In the genomic region with DNA sequence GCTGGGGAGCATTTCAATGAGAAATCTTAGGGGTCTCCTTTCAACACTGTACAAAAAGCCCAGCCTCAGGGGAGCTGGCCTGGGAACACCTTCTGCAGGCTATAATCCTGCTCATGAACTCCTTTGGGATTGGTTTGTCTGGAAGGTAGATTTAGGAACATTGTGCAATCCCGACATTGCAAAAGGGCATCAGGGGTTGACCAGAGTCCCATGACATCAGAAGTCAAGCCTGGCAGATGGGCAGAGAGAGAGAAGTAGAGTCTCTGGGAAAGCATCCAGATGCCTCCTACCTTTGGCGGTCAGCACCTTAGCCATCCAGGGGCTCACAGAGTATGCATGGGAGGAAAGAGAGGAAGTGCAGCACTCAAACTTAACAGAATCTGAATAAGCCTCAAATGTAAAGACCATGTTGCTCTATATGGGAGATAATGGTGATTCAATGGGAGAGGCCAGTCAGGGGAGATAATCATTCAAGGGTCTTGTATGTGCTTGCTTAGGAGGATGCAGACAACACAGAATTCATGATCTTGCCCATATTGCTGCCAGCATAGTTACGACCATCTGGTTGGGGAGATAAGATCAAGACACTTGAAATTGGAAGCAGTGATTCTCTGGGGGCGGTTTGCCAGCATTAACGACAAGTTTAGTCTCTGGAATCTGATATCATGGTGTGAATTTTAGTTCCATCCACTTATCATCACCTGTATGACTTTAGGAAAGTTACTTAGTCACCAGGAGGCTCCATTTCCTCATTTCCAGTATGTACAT, we compare ENCODE assay signal across 26 cellular contexts. TPM values are rescaled to one million over a fixed set of nuclear protein-coding genes. Genes with fewer than 3 reads are reported as not detected.
DNase-seq lines count a peak whose midpoint lies in the region; ATAC-seq and TF ChIP-seq lines count a peak whose summit lies in the region.
"Had no signal": no experiment of that assay in that cellular context is flagged by ENCODE, and none has a peak within 500 bp of the region (broad histone marks: within the 10 kb centered on the region; RNA-seq: fewer than 3 reads in every experiment).

No MANE protein-coding gene starts in this region.

- H3K27me3 ChIP-seq in heart right ventricle (no peaks in the 10 kb centered on the region), liver (ENCODE audit: control insufficient read depth in 4 of 4, insufficient read depth in 4 of 4, low read length in 3 of 4) (no peaks in the 10 kb centered on the region)
- H3K27me3 ChIP-seq: BE2C, thyroid gland had no signal

- H3K36me3 ChIP-seq in heart right ventricle, result no peaks in the 10 kb centered on the region
- no peaks in the 10 kb centered on the region for H3K36me3 ChIP-seq in liver (ENCODE audit: control insufficient read depth in 4 of 4, insufficient read depth in 3 of 4, low read depth in 1 of 4, low read length in 3 of 4)
- H3K36me3 ChIP-seq: BE2C, thyroid gland had no signal

- peak; percentile 63 to 71 for TF ChIP-seq RAD21 in liver (IDR thresholded peaks at IDR 0.05)

- ATAC-seq in heart right ventricle (no peak), left cardiac atrium (no peak), GM19455 (IDR thresholded peaks at IDR 0.05; ENCODE audit: unreplicated experiment) (no peak), GM19467 (IDR thresholded peaks at IDR 0.05; ENCODE audit: unreplicated experiment) (no peak)
- ATAC-seq: activated CD8-positive, alpha-beta memory T cell treated with anti-CD3 and anti-CD28 coated beads, Interleukin-2, amount 10 ng/mL, durations not matched to agents 7 days and 5 days had no signal

- peak overlapping the region in 9 of 10 donors; percentile 11 to 68 (median 53) for H3K27ac ChIP-seq in heart right ventricle
- peak overlapping the region; percentile 19 to 35 for H3K27ac ChIP-seq in liver (ENCODE audit: low read depth in 1 of 2, low read length in 2 of 2)
- H3K27ac ChIP-seq: HL-60, thyroid gland had no signal

- TF ChIP-seq CTCF in heart right ventricle (IDR thresholded peaks at IDR 0.05), result no peak
- TF ChIP-seq CTCF in liver (IDR thresholded peaks at IDR 0.05; ENCODE audit: low read depth, low read length, missing input control), result no peak

- H3K4me3 ChIP-seq in heart right ventricle (no peak overlapping the region), liver (ENCODE audit: low read depth in 1 of 3, low read length in 3 of 3) (no peak overlapping the region)
- H3K4me3 ChIP-seq: thyroid gland had no signal

- DNase-seq in heart right ventricle (no peak), left cardiac atrium (no peak), SK-N-DZ (ENCODE audit: low spot score) (peak; percentile 89), NOMO-1 (lab: John Stamatoyannopoulos, UW; ENCODE audit: unreplicated experiment in 2 of 2) (no peak)
- no peak for DNase-seq in stimulated activated naive CD4-positive, alpha-beta T cell (lab: John Stamatoyannopoulos, UW)
- DNase-seq: activated CD4-positive, alpha-beta T cell treated with anti-CD3 and anti-CD28 coated beads, Interleukin-2, amount 10 ng/mL, durations not matched to agents 7 days and 5 days; activated CD8-positive, alpha-beta memory T cell treated with anti-CD3 and anti-CD28 coated beads, Interleukin-2, amount 10 ng/mL, durations not matched to agents 7 days and 5 days; aorta; BE2C; Caco-2; central memory CD4-positive, alpha-beta T cell; dermis blood vessel endothelial cell; GOT3; head of caudate nucleus; NCI-H1417 treated with DMSO at 0.1 percent for 48 hours; SHP77; small intestine; stimulated activated CD4-positive, alpha-beta T cell treated with anti-CD3 and anti-CD28 coated beads, Interleukin-2, amount 100 ng/mL, for 48 hours; stimulated activated naive CD4-positive, alpha-beta T cell treated with Interleukin-2 at 50 U/mL for 16 hours; T-helper 1 cell; thyroid gland had no signal

- WGBS in heart right ventricle, 2 donors, result 65 to 68% methylated on average over 5 of the region's 5 CpGs
- 60% methylated on average over 5 of the region's 5 CpGs for WGBS in liver

- peaks cover 0 to 34% (median 13%) of the 10 kb centered on the region in 9 donors for H3K4me1 ChIP-seq in heart right ventricle
- peaks cover 6 to 17% (median 13%) of the 10 kb centered on the region in 4 donors for H3K4me1 ChIP-seq in liver (ENCODE audit: control insufficient read depth in 4 of 4, insufficient read depth in 4 of 4, low read length in 3 of 4)
- H3K4me1 ChIP-seq: BE2C, Caco-2, thyroid gland had no signal

- intact Hi-C loops in heart right ventricle (cut with DNase I) (loop anchor here in 2 of 10 donors (10.0 kb wide), 2 partner anchors 131 to 411 kb away; partner anchors contain the start of genes CCDC148 (in 2 of the 2) and PKP4 (in 2 of the 2)), left cardiac atrium (cut with DNase I) (no loop called here)

- H3K9me3 ChIP-seq in heart right ventricle, result no peaks in the 10 kb centered on the region
- H3K9me3 ChIP-seq in liver (ENCODE audit: control insufficient read depth in 4 of 4, low read length in 3 of 4), result no peaks in the 10 kb centered on the region
- H3K9me3 ChIP-seq: BE2C, Caco-2, thyroid gland had no signal

- H3K9ac ChIP-seq in liver (ENCODE audit: low read depth in 1 of 2, low read length in 2 of 2), result no peak overlapping the region

TF ChIP-seq in liver, 16 proteins besides CTCF, POLR2A, EP300 and RAD21:
- TF ChIP-seq GABPA (IDR thresholded peaks at IDR 0.05 in 1 of 2, conservative IDR thresholded peaks at IDR 0.05 in 1 of 2) (peak in 1 of 2 donors; percentile 19), EGR1 (IDR thresholded peaks at IDR 0.05; ENCODE audit: low read depth in 2 of 2) (peak; percentile 0 to 40), HNF4G (IDR thresholded peaks at IDR 0.05) (peak; percentile 61), YY1 (IDR thresholded peaks at IDR 0.05) (peak; percentile 54), REST (IDR thresholded peaks at IDR 0.05) (peak; percentile 60), ZBTB33 (IDR thresholded peaks at IDR 0.05) (peak; percentile 72), TAF1 (conservative IDR thresholded peaks at IDR 0.05) (no peak), NR2F2 (IDR thresholded peaks at IDR 0.05) (peak; percentile 75), HNF4A (conservative IDR thresholded peaks at IDR 0.05) (peak; percentile 90 to 93), FOXA1 (IDR thresholded peaks at IDR 0.05) (no peak), SP1 (IDR thresholded peaks at IDR 0.05) (peak; percentile 77), JUND (IDR thresholded peaks at IDR 0.05) (peak; percentile 83 to 94), RXRA (IDR thresholded peaks at IDR 0.05) (peak; percentile 93 to 97), FOXA2 (IDR thresholded peaks at IDR 0.05) (peak; percentile 55)
- TF ChIP-seq, protein P1, sequence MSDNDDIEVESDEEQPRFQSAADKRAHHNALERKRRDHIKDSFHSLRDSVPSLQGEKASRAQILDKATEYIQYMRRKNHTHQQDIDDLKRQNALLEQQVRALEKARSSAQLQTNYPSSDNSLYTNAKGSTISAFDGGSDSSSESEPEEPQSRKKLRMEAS (IDR thresholded peaks at IDR 0.05), result peak; percentile 57
- TF ChIP-seq, protein P2, sequence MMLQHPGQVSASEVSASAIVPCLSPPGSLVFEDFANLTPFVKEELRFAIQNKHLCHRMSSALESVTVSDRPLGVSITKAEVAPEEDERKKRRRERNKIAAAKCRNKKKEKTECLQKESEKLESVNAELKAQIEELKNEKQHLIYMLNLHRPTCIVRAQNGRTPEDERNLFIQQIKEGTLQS (IDR thresholded peaks at IDR 0.05), result peak; percentile 72

RNA-seq across cellular contexts. Expression of gene UPP2, which starts 58.3 kb away (rescaled TPM):
- not detected for total RNA-seq in heart right ventricle
- not detected for polyA plus RNA-seq in heart right ventricle
- not detected for total RNA-seq in left cardiac atrium
- 0.07 and 0.20 TPM in 2 replicates for polyA plus RNA-seq in SK-N-DZ (2014; cell fraction: cytosol; rRNA removed)
- 0.80 and 1.9 TPM in 2 replicates for polyA plus RNA-seq in SK-N-DZ (2014; cell fraction: nucleus; rRNA removed)
- total RNA-seq in liver, result 1 to 10 TPM in 1 of 2 donors, under 1 TPM in 1; 0.51 to 1.2 TPM
- 1 to 10 TPM; 1.5 to 9.0 TPM for polyA plus RNA-seq in liver
- total RNA-seq: activated CD4-positive, alpha-beta T cell treated with anti-CD3 and anti-CD28 coated beads, Interleukin-2, amount 10 ng/mL, durations not matched to agents 7 days and 5 days; activated CD8-positive, alpha-beta memory T cell treated with anti-CD3 and anti-CD28 coated beads, Interleukin-2, amount 10 ng/mL, durations not matched to agents 7 days and 5 days; aorta; Caco-2; dermis blood vessel endothelial cell; lower leg skin had no signal
- polyA plus RNA-seq: aorta, small intestine had no signal
